In the genomic region with DNA sequence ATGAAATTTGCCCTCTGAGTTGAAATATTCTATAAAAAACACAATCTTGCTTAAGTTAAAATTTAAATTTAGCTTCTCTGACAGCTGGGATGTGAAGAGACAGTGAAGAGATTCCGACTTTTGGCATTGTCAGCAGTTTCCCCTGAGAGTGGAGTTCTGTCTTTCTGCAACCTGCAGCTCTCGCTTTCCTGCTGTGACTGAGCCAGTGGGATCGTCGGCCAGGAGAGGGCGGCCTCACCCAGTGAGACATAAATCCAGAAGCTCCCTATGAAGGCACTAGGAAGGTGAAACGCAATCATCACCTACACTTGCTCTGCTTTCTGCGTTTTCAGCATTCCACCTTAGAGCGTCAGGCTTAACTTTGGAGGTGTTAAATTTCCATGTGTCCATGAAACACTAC, we compare ENCODE assay signal across 8 cellular contexts.
A peak's percentile ranks its signal among the peaks of the same experiment; 100 is the strongest.
DNase-seq lines count a peak whose midpoint lies in the region; ATAC-seq and TF ChIP-seq lines count a peak whose summit lies in the region.

No MANE protein-coding gene starts in this region.

- ATAC-seq in HG03460 (IDR thresholded peaks at IDR 0.05; ENCODE audit: unreplicated experiment) = no peak

- no peak overlapping the region for H3K9ac ChIP-seq in neural progenitor cell

- no peaks in the 10 kb centered on the region for H3K9me3 Mint-ChIP-seq in neural progenitor cell

- no peaks in the 10 kb centered on the region for H3K4me1 ChIP-seq in neural progenitor cell

- no peaks in the 10 kb centered on the region for H3K27me3 ChIP-seq in neural progenitor cell

- H3K4me2 ChIP-seq in neural progenitor cell = no peak overlapping the region

- H3K4me3 Mint-ChIP-seq in neural progenitor cell = no peak overlapping the region

- no peaks in the 10 kb centered on the region for H3K36me3 Mint-ChIP-seq in neural progenitor cell

- H3K79me2 ChIP-seq in neural progenitor cell (ENCODE audit: low read depth) = no peaks in the 10 kb centered on the region

- H3K27me3 Mint-ChIP-seq in neural progenitor cell (ENCODE audit: insufficient read depth, low read depth) = peaks cover 3% of the 10 kb centered on the region

- H2AFZ ChIP-seq in neural progenitor cell (replicated peaks) = peak overlapping the region; percentile 82

- no peak overlapping the region for H3K27ac ChIP-seq in neural progenitor cell

- no peaks in the 10 kb centered on the region for H3K9me3 ChIP-seq in neural progenitor cell (ENCODE audit: low read depth)

- peak; percentile 74 for TF ChIP-seq CTCF in neural progenitor cell (IDR thresholded peaks at IDR 0.05)

- peak; percentile 21 to 49 for DNase-seq in SHP77 (lab: John Stamatoyannopoulos, UW)
- no peak for DNase-seq in SHP77 treated with DMSO at 0.1 percent for 48 hours (lab: John Stamatoyannopoulos, UW)
- peak; percentile 21 to 42 for DNase-seq in NCI-H1930 (lab: John Stamatoyannopoulos, UW)
- peak; percentile 11 for DNase-seq in cerebellar cortex (ENCODE audit: low spot score)
- peak; percentile 67 for DNase-seq in neural progenitor cell (ENCODE audit: low spot score)
- DNase-seq in CD1c-positive myeloid dendritic cell (ENCODE audit: extremely low spot score) = no peak
- DNase-seq in stimulated activated CD8-positive, alpha-beta memory T cell treated with anti-CD3 and anti-CD28 coated beads, Interleukin-4, amount 100 ng/mL, for 48 hours = no peak

- no peaks in the 10 kb centered on the region for H3K36me3 ChIP-seq in neural progenitor cell

- H3K4me1 Mint-ChIP-seq in neural progenitor cell = peaks cover 4% of the 10 kb centered on the region

- no peaks in the 10 kb centered on the region for H4K20me1 ChIP-seq in neural progenitor cell (ENCODE audit: low read depth)

- no peak overlapping the region for H3K4me3 ChIP-seq in neural progenitor cell

- H3K27ac Mint-ChIP-seq in neural progenitor cell = no peak overlapping the region

- H3F3A ChIP-seq in neural progenitor cell (ENCODE audit: low read depth) = no peaks in the 10 kb centered on the region

Comparison
In these comparisons a context has a peak if more than half of its experiments do, and no peak if none do; other contexts are left out.
1. DNase-seq: peak in SHP77 (2 of 2), NCI-H1930 (2 of 2), cerebellar cortex (single experiment) and neural progenitor cell (single experiment); none in SHP77 treated with DMSO at 0.1 percent for 48 hours (single experiment), CD1c-positive myeloid dendritic cell (single experiment) and stimulated activated CD8-positive, alpha-beta memory T cell treated with anti-CD3 and anti-CD28 coated beads, Interleukin-4, amount 100 ng/mL, for 48 hours (single experiment).